Comparison of ENCODE assay signal across 23 cellular contexts in the genomic region with DNA sequence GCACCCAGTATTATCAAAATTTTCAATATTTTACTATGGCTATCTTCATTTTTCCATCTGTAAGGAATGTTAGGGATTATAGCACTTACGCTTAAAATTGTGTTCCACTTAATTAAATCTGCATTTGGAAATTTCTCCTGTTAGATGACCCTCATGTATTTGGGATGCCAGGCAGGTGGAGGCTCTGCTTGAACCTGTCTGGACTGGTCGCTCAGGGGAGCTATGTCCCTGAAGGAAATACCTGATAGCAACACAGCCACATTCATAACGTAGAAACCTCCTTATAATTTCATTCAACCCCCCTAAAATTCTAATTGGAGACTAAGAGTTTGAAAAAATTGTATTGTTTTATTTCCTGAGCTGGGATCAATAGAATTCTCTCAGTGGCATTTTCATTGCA.
"Had no signal": no experiment of that assay in that cellular context is flagged by ENCODE, and none has a peak within 500 bp of the region (broad histone marks: within the 10 kb centered on the region; RNA-seq: fewer than 3 reads in every experiment).

No MANE protein-coding gene starts in this region.

- DNase-seq: kidney; left colon; left lung; lower lobe of right lung; mesendoderm; naive B cell; natural killer cell; ovary; right lobe of liver; stimulated activated CD4-positive, alpha-beta T cell treated with anti-CD3 and anti-CD28 coated beads, Interleukin-1b, Interleukin-23, amount 100 ng/mL, for 48 hours; stimulated activated CD4-positive, alpha-beta T cell treated with anti-CD3 and anti-CD28 coated beads, Interleukin-4, amount 100 ng/mL, for 1 hour; stimulated activated naive B cell treated with anti-CD40 and anti-IgM and Interleukin-4, amounts not matched to agents 10 μg/mL and 1 μg/mL and 100 μg/mL, for 72 hours; stimulated activated naive CD8-positive, alpha-beta T cell treated with anti-CD3 and anti-CD28 coated beads, Interleukin-15, Interleukin-2, amounts not matched to agents 100 U/mL and 50 U/mL, for 24 hours; stomach; testis; thyroid gland; transverse colon; upper lobe of left lung had no signal

- H3K4me1 Mint-ChIP-seq: mesothelial cell of epicardium; naive B cell; natural killer cell; stimulated activated naive B cell treated with anti-CD40 and anti-IgM and Interleukin-4, amounts not matched to agents 10 μg/mL and 1 μg/mL and 100 μg/mL, for 72 hours had no signal

- H3K36me3 ChIP-seq: left lung, lower lobe of right lung, ovary, right atrium auricular region, right lobe of liver, stomach, thyroid gland, transverse colon, upper lobe of left lung, vagina had no signal

- H3K4me2 ChIP-seq: smooth muscle cell had no signal

- H3K4me3 Mint-ChIP-seq: mesothelial cell of epicardium; naive B cell; natural killer cell; stimulated activated naive B cell treated with anti-CD40 and anti-IgM and Interleukin-4, amounts not matched to agents 10 μg/mL and 1 μg/mL and 100 μg/mL, for 72 hours had no signal

- H3K4me1 ChIP-seq: left lung, lower lobe of right lung, right atrium auricular region, right lobe of liver, stomach, testis, thyroid gland, transverse colon, upper lobe of left lung, vagina had no signal

- H3K27me3 Mint-ChIP-seq: naive B cell; progenitor cell of endocrine pancreas; stimulated activated naive B cell treated with anti-CD40 and anti-IgM and Interleukin-4, amounts not matched to agents 10 μg/mL and 1 μg/mL and 100 μg/mL, for 72 hours had no signal

- H3K36me3 Mint-ChIP-seq: mesothelial cell of epicardium; naive B cell; natural killer cell; stimulated activated naive B cell treated with anti-CD40 and anti-IgM and Interleukin-4, amounts not matched to agents 10 μg/mL and 1 μg/mL and 100 μg/mL, for 72 hours had no signal

- H3K27me3 ChIP-seq: left lung, ovary, right atrium auricular region, right lobe of liver, stomach, testis, thyroid gland, transverse colon, upper lobe of left lung, vagina had no signal

- H3K27ac ChIP-seq: left lung, lower lobe of right lung, ovary, right atrium auricular region, right lobe of liver, stomach, testis, thyroid gland, transverse colon, upper lobe of left lung, vagina had no signal

- H3K27ac Mint-ChIP-seq: mesothelial cell of epicardium; naive B cell; natural killer cell; progenitor cell of endocrine pancreas; stimulated activated naive B cell treated with anti-CD40 and anti-IgM and Interleukin-4, amounts not matched to agents 10 μg/mL and 1 μg/mL and 100 μg/mL, for 72 hours had no signal

- H3K9me3 Mint-ChIP-seq: mesothelial cell of epicardium; stimulated activated naive B cell treated with anti-CD40 and anti-IgM and Interleukin-4, amounts not matched to agents 10 μg/mL and 1 μg/mL and 100 μg/mL, for 72 hours had no signal

- H3K9me3 ChIP-seq: left lung, lower lobe of right lung, ovary, right atrium auricular region, right lobe of liver, stomach, testis, thyroid gland, transverse colon, upper lobe of left lung, vagina had no signal

- H3K4me3 ChIP-seq: left lung, lower lobe of right lung, ovary, right atrium auricular region, right lobe of liver, smooth muscle cell, stomach, testis, thyroid gland, transverse colon, upper lobe of left lung, vagina had no signal

- ATAC-seq: left colon; left lung; lower lobe of right lung; natural killer cell; right lobe of liver; stimulated activated naive B cell treated with anti-CD40 and anti-IgM and Interleukin-4, amounts not matched to agents 10 μg/mL and 1 μg/mL and 100 μg/mL, for 72 hours; stimulated activated naive CD8-positive, alpha-beta T cell treated with anti-CD3 and anti-CD28 coated beads, Interleukin-15, Interleukin-2, amounts not matched to agents 100 U/mL and 50 U/mL, for 24 hours had no signal
